8 cellular contexts compared by ENCODE assay signal in the genomic region with DNA sequence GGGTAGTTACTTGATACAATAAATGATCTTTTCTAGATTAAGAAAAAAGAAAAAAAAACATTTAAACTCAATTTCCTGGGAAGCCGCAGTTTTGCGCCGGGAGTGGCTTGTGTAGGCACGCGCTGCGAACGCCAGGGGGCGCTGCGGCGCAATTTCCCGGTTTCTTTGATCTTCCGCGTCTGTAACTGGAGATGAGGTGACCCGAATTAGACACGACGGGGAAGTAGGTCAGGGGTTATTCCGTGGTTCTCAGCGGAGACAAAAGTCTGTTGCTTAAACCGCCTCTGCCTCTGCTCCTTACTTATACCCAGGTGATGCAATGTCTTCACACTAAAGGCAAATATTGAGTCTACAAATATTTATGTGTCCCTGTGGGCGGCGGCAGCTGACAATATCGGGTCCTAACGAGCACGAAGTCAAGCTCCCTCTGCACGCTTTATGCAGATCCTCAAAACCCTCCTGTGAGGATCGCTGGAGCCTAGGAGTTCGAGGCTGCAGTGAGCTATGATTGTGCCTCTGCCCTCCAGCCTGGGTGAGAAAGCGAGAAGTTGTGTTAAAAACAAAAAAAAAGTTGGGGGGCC. TPM values are rescaled to one million over a fixed set of nuclear protein-coding genes. Genes with fewer than 3 reads are reported as not detected.
DNase-seq lines count a peak whose midpoint lies in the region; ATAC-seq, FAIRE-seq and TF ChIP-seq lines count a peak whose summit lies in the region.

No MANE protein-coding gene starts in this region.

- H3K36me3 ChIP-seq in left ventricle myocardium inferior: no peaks in the 10 kb centered on the region
- H3K36me3 ChIP-seq in vagina: no peaks in the 10 kb centered on the region

- H3K4me1 ChIP-seq in left ventricle myocardium inferior: peaks cover 9% of the 10 kb centered on the region
- peaks cover 4% of the 10 kb centered on the region for H3K4me1 ChIP-seq in vagina

- TF ChIP-seq CTCF in left ventricle myocardium inferior (IDR thresholded peaks at IDR 0.05; ENCODE audit: borderline replicate concordance): peak; percentile 99
- peak; percentile 81 to 96 (median 94) for TF ChIP-seq CTCF in vagina (IDR thresholded peaks at IDR 0.05)

- peak; percentile 86 for FAIRE-seq in GM12892 (lab: Jason Lieb, UNC)

- H3K9me3 ChIP-seq in left ventricle myocardium inferior (replicated peaks): no peaks in the 10 kb centered on the region
- no peaks in the 10 kb centered on the region for H3K9me3 ChIP-seq in vagina

- H3K27ac ChIP-seq in left ventricle myocardium inferior (replicated peaks) (peak overlapping the region; percentile 33), vagina (peak overlapping the region; percentile 40)

- H3K27me3 ChIP-seq in left ventricle myocardium inferior (ENCODE audit: low read depth): peaks cover 15% of the 10 kb centered on the region
- H3K27me3 ChIP-seq in vagina: no peaks in the 10 kb centered on the region

- H3K4me3 ChIP-seq in left ventricle myocardium inferior (peak overlapping the region; percentile 54), vagina (peak overlapping the region in 1 of 2 donors; percentile 41)

- intact Hi-C loops in left ventricle myocardium inferior (cut with micrococcal nuclease) (no loop called here), vagina (cut with DNase I) (no loop called here)

- ATAC-seq in HG02885 (IDR thresholded peaks at IDR 0.05; ENCODE audit: poor library complexity, unreplicated experiment): no peak

- TF ChIP-seq POLR2A in GM12892 (IDR thresholded peaks at IDR 0.05; ENCODE audit: low read depth, low read length) (no peak), vagina (IDR thresholded peaks at IDR 0.05) (no peak)

- DNase-seq in GM12892 (ENCODE audit: insufficient read length) (peak; percentile 77), NCI-H1436 treated with DMSO at 0.1 percent for 48 hours (lab: John Stamatoyannopoulos, UW) (peak; percentile 35), T-helper 2 cell (peak; percentile 77 to 89 (median 83)), amniotic epithelial cell (ENCODE audit: low read depth) (peak; percentile 76), left ventricle myocardium inferior (peak; percentile 83), putamen (ENCODE audit: low spot score) (peak; percentile 39), vagina (ENCODE audit: extremely low spot score in 2 of 2) (no peak)

RNA-seq across cellular contexts. Expression of gene STXBP2, which starts 15.2 kb away (rescaled TPM):
- polyA plus RNA-seq in GM12892 (2012; ENCODE audit: missing spikeins): 60.6 TPM
- total RNA-seq in left ventricle myocardium inferior (4.5 TPM), vagina (64.3 TPM)

RNA-seq across cellular contexts. Expression of gene RETN, which starts 16.7 kb away (rescaled TPM):
- not detected for polyA plus RNA-seq in GM12892 (2012; ENCODE audit: missing spikeins)
- total RNA-seq in left ventricle myocardium inferior: 0.99 TPM
- total RNA-seq in vagina: not detected

RNA-seq across cellular contexts. Expression of gene PCP2, which starts 18.6 kb away (rescaled TPM):
- 0.89 TPM for polyA plus RNA-seq in GM12892 (2012; ENCODE audit: missing spikeins)
- total RNA-seq in left ventricle myocardium inferior (2.7 TPM), vagina (not detected)

RNA-seq across cellular contexts. Expression of gene PET100, which starts 22.6 kb away (rescaled TPM):
- 125 TPM for polyA plus RNA-seq in GM12892 (2012; ENCODE audit: missing spikeins)
- total RNA-seq in left ventricle myocardium inferior (197 TPM), vagina (16.7 TPM)

RNA-seq across cellular contexts. Expression of gene XAB2, which starts 22.8 kb away (rescaled TPM):
- polyA plus RNA-seq in GM12892 (2012; ENCODE audit: missing spikeins): 10.3 TPM
- total RNA-seq in left ventricle myocardium inferior (24.4 TPM), vagina (44.0 TPM)

Comparison
In these comparisons a context has a peak if more than half of its experiments do, and no peak if none do; other contexts are left out.
1. DNase-seq: peak in GM12892 (single experiment), NCI-H1436 treated with DMSO at 0.1 percent for 48 hours (single experiment), T-helper 2 cell (5 of 5), amniotic epithelial cell (single experiment), left ventricle myocardium inferior (single experiment) and putamen (single experiment); none in vagina (0 of 2).
2. RNA of gene STXBP2, which starts 15.2 kb away (total RNA-seq): 64.3 TPM in vagina (single experiment); 4.5 TPM in left ventricle myocardium inferior (single experiment); every median in the first group is over 10 times any median in the second.